ENCODE assay signal across 18 cellular contexts in genomic region chr15:89812847-89813320, GRCh38. TPM values are rescaled to one million over a fixed set of nuclear protein-coding genes. Genes with fewer than 3 reads are reported as not detected.
DNase-seq lines count a peak whose midpoint lies in the region; ATAC-seq and TF ChIP-seq lines count a peak whose summit lies in the region.
"Had no signal": no experiment of that assay in that cellular context is flagged by ENCODE, and none has a peak within 500 bp of the region (broad histone marks: within the 10 kb centered on the region; RNA-seq: fewer than 3 reads in every experiment).

No MANE protein-coding gene starts in this region.

- peak; percentile 14 for DNase-seq in HuH-7.5 (ENCODE audit: low spot score)
- DNase-seq in cardiac fibroblast (ENCODE audit: low read depth in 2 of 2), result no peak
- DNase-seq in right lobe of liver, result no peak
- no peak for DNase-seq in suprapubic skin (ENCODE audit: low spot score in 2 of 2)
- no peak for DNase-seq in effector CD4-positive, alpha-beta T cell
- no peak for DNase-seq in SW480 (ENCODE audit: low spot score)
- DNase-seq: activated CD4-positive, alpha-beta T cell treated with anti-CD3 and anti-CD28 coated beads for 36 hours; COR-L47; GF-D8; KG1; stimulated activated CD4-positive, alpha-beta T cell treated with anti-CD3 and anti-CD28 coated beads, Interleukin-1b, Interleukin-23, amount 100 ng/mL, for 48 hours; T-helper 17 cell; uterus had no signal

- no peak for TF ChIP-seq EP300 in suprapubic skin (IDR thresholded peaks at IDR 0.05)

- no peak for TF ChIP-seq POLR2A in right lobe of liver (IDR thresholded peaks at IDR 0.05)
- TF ChIP-seq POLR2A in suprapubic skin (IDR thresholded peaks at IDR 0.05), result no peak

- no peak for ATAC-seq in right lobe of liver
- no peak for ATAC-seq in GM21529 (IDR thresholded peaks at IDR 0.05; ENCODE audit: unreplicated experiment)
- ATAC-seq: activated CD4-positive, alpha-beta T cell treated with anti-CD3 and anti-CD28 coated beads for 36 hours; T-helper 17 cell had no signal

- H3K36me3 ChIP-seq in right lobe of liver (no peaks in the 10 kb centered on the region), suprapubic skin (no peaks in the 10 kb centered on the region)
- H3K36me3 ChIP-seq: adrenal gland, gastrocnemius medialis, uterus had no signal

- H3K9me3 ChIP-seq in right lobe of liver, result no peaks in the 10 kb centered on the region
- H3K9me3 ChIP-seq in suprapubic skin, result no peaks in the 10 kb centered on the region
- H3K9me3 ChIP-seq: adrenal gland, uterus had no signal

- H3K27ac ChIP-seq in right lobe of liver (peak overlapping the region in 2 of 3 donors; percentile 47 to 67), suprapubic skin (peak overlapping the region; percentile 89)
- H3K27ac ChIP-seq: uterus had no signal

- intact Hi-C loops in right lobe of liver (cut with DNase I), result no loop called here

- H3K4me1 ChIP-seq in right lobe of liver, result peaks cover 0 to 51% (median 26%) of the 10 kb centered on the region in 4 donors
- peaks cover 58% of the 10 kb centered on the region for H3K4me1 ChIP-seq in suprapubic skin
- H3K4me1 ChIP-seq: gastrocnemius medialis had no signal

- peak overlapping the region; percentile 73 to 95 for H3K4me3 ChIP-seq in cardiac fibroblast (replicated peaks in 1 of 2; ENCODE audit: low read depth in 2 of 2, low read length in 2 of 2)
- H3K4me3 ChIP-seq in right lobe of liver, result peak overlapping the region in 2 of 3 donors; percentile 70 to 88
- peak overlapping the region; percentile 59 for H3K4me3 ChIP-seq in suprapubic skin
- H3K4me3 ChIP-seq: uterus had no signal

- H3K27me3 ChIP-seq in right lobe of liver (no peaks in the 10 kb centered on the region), suprapubic skin (peaks cover 10% of the 10 kb centered on the region)

- TF ChIP-seq CTCF in cardiac fibroblast (IDR thresholded peaks at IDR 0.05; ENCODE audit: low read depth, low read length), result no peak
- TF ChIP-seq CTCF in right lobe of liver (IDR thresholded peaks at IDR 0.05), result no peak
- no peak for TF ChIP-seq CTCF in suprapubic skin (IDR thresholded peaks at IDR 0.05)

- WGBS in right lobe of liver (ENCODE audit: insufficient coverage, low coverage, low lambda C conversion rate, missing lambda C conversion rate), result 100% methylated on average over 2 of the region's 7 CpGs
- 76% methylated on average over 5 of the region's 7 CpGs for WGBS in suprapubic skin

RNA-seq across cellular contexts. Expression of gene ANPEP, which starts 1.8 kb away (rescaled TPM):
- total RNA-seq in right lobe of liver, result 100 to 1,000 TPM; 204 to 386 (median 363) TPM
- 10 to 100 TPM; 14.2 to 25.1 (median 19.0) TPM for total RNA-seq in suprapubic skin

RNA-seq across cellular contexts. Expression of gene MESP2, which starts 36.8 kb away (rescaled TPM):
- under 1 TPM in 1 of 6 experiments, not detected in 5; 0.12 TPM for total RNA-seq in right lobe of liver
- total RNA-seq in suprapubic skin, result 1 to 10 TPM in 1 of 4 donors, not detected in 3; 1.1 TPM
- total RNA-seq: gastrocnemius medialis, NCI-H460, progenitor cell of endocrine pancreas, T-helper 17 cell had no signal

Comparison
In these comparisons a context has a peak if more than half of its experiments do, and no peak if none do; other contexts are left out.
1. RNA of gene ANPEP, which starts 1.8 kb away (total RNA-seq): 204 to 386 TPM in right lobe of liver; 14.2 to 25.1 TPM in suprapubic skin; every median in the first group is over 4 times any median in the second.
2. Peak in every context shown above with its lines, with median percentiles within 50 percentile points of each other: H3K4me3 ChIP-seq.